In genomic region chr10:50579491-50580259, GRCh38 we compare ENCODE assay signal across 1 cellular context.
A peak's percentile ranks its signal among the peaks of the same experiment; 100 is the strongest.
TF ChIP-seq lines count a peak whose summit lies in the region.

No MANE protein-coding gene starts in this region.

TF ChIP-seq in K562, 482 proteins besides CTCF, POLR2A, EP300 and RAD21 (continued from another document and continues in another):
- no peak for TF ChIP-seq MGA (IDR thresholded peaks at IDR 0.05)
- 0 out of 2 replicates have a peak, but pooled peaks have one; percentile 15 for TF ChIP-seq XRCC3 (IDR thresholded peaks at IDR 0.05)
- TF ChIP-seq SREBF1 (IDR thresholded peaks at IDR 0.05; ENCODE audit: borderline replicate concordance, low read depth, low read length), result no peak
- TF ChIP-seq ETV1 (tag; conservative IDR thresholded peaks at IDR 0.05; ENCODE audit: low read depth), result peak; percentile 74
- no peak for TF ChIP-seq KLF13 (tag; IDR thresholded peaks at IDR 0.05; ENCODE audit: borderline replicate concordance, low read depth)
- no peak for TF ChIP-seq RBBP5 (IDR thresholded peaks at IDR 0.05; ENCODE audit: borderline replicate concordance, insufficient read depth, low read length, poor library complexity, severe bottlenecking)
- TF ChIP-seq ZNF318 (IDR thresholded peaks at IDR 0.05; ENCODE audit: borderline replicate concordance in 1 of 2, low read depth in 1 of 2), result peak in 1 of 2 experiments; percentile 66; a peak in 1 of 4 replicates
- peak; percentile 80 for TF ChIP-seq ZNF766 (CRISPR knock-in tag; conservative IDR thresholded peaks at IDR 0.05)
- TF ChIP-seq CBFA2T3 (IDR thresholded peaks at IDR 0.05), result peak; percentile 75
- TF ChIP-seq JUND (IDR thresholded peaks at IDR 0.05; ENCODE audit: borderline replicate concordance, low read depth, low read length), result no peak; the same call in 1 of the 2 replicates
- peak; percentile 14; the same call in 2 of the 3 replicates for TF ChIP-seq JUND (tag; IDR thresholded peaks at IDR 0.05; ENCODE audit: borderline replicate concordance, low read depth, low read length)
- TF ChIP-seq PRDM10 (IDR thresholded peaks at IDR 0.05; ENCODE audit: partially characterized antibody), result peak; percentile 20
- peak; percentile 32 for TF ChIP-seq CHD1 (IDR thresholded peaks at IDR 0.05; ENCODE audit: low read length)
- peak; percentile 33 for TF ChIP-seq MAFG (tag; conservative IDR thresholded peaks at IDR 0.05)
- TF ChIP-seq ZNF512 (tag; IDR thresholded peaks at IDR 0.05), result no peak
- TF ChIP-seq KLF10 (CRISPR knock-in tag; IDR thresholded peaks at IDR 0.05), result no peak
- TF ChIP-seq ZNF551 (CRISPR knock-in tag; IDR thresholded peaks at IDR 0.05), result no peak
- TF ChIP-seq CBFA2T2 (conservative IDR thresholded peaks at IDR 0.05), result peak; percentile 49; the same call in 1 of the 2 replicates
- 0 out of 2 replicates have a peak, but pooled peaks have one; percentile 49 for TF ChIP-seq HDAC2 (IDR thresholded peaks at IDR 0.05)
- peak; percentile 52; the same call in 1 of the 2 replicates for TF ChIP-seq ELF1 (tag; IDR thresholded peaks at IDR 0.05)
- TF ChIP-seq PKNOX1 (IDR thresholded peaks at IDR 0.05), result peak; percentile 75
- peak; percentile 52; the same call in 1 of the 2 replicates for TF ChIP-seq GATAD2B (IDR thresholded peaks at IDR 0.05; ENCODE audit: borderline replicate concordance)
- TF ChIP-seq HDAC3 (IDR thresholded peaks at IDR 0.05; ENCODE audit: borderline replicate concordance, partially characterized antibody), result peak; percentile 25
- TF ChIP-seq BRD9 (IDR thresholded peaks at IDR 0.05; ENCODE audit: low read depth, partially characterized antibody), result peak; percentile 46
- TF ChIP-seq KDM1A (IDR thresholded peaks at IDR 0.05), result peak in 1 of 2 experiments; percentile 69; a peak in 2 of 4 replicates
